1 cellular context compared by ENCODE assay signal in the genomic region with DNA sequence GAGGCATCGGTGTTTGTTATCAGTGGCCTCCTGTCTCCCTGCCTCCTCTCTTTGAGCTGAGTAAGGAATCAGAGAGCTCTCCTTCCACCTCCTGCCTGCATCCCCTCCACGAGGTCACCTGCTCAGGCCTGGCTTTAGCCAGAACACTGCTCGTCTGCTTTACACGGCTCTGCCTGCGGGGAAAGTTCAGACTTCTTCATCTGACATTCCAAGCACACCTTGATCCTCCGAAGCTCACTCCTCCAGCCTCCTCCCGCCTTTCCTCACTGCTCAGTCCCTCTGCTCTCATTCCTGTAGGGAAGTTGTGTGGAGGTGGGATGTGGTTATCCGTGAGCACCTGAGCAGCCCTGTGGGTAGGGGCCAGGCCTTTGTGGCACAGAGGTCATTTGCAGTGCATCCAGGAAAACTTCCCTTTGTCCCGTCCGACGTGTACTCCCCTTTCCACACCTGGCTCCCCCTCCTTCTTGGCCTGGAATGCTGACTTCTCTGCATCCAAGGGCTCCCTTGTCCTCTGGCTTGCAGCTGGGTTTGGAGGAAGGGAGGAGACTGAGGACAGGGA.
A peak's percentile ranks its signal among the peaks of the same experiment; 100 is the strongest.
TF ChIP-seq lines count a peak whose summit lies in the region.

No MANE protein-coding gene starts in this region.

TF ChIP-seq in endothelial cell of umbilical vein, 7 proteins besides CTCF, POLR2A, EP300 and RAD21:
- TF ChIP-seq MYC (IDR thresholded peaks at IDR 0.05; ENCODE audit: low read depth, low read length) (no peak), EZH2 (IDR thresholded peaks at IDR 0.05; ENCODE audit: borderline replicate concordance, low read depth, low read length, severe bottlenecking) (peak; percentile 57)
